26 cellular contexts compared by ENCODE assay signal in genomic region chr9:4042966-4043365, GRCh38.
"Had no signal": no experiment of that assay in that cellular context is flagged by ENCODE, and none has a peak within 500 bp of the region (broad histone marks: within the 10 kb centered on the region; RNA-seq: fewer than 3 reads in every experiment).

No MANE protein-coding gene starts in this region.

- H3K36me3 ChIP-seq: adrenal gland, breast epithelium, SJSA1 had no signal

- ATAC-seq: activated CD8-positive, alpha-beta T cell treated with anti-CD3 and anti-CD28 coated beads, Interleukin-2, amount 10 ng/mL, durations not matched to agents 7 days and 5 days; K562; PC-3; SK-N-SH treated with all-trans-retinoic acid at 6 μM for 48 hours; WTC11 had no signal

- DNase-seq: activated CD4-positive, alpha-beta T cell treated with anti-CD3 and anti-CD28 coated beads for 48 hours; activated CD4-positive, alpha-beta T cell treated with anti-CD3 and anti-CD28 coated beads, Interleukin-2, amount 50 U/mL, for 4 hours; activated CD4-positive, CD25-positive, alpha-beta regulatory T cell treated with anti-CD3 and anti-CD28 coated beads, Interleukin-2, amount 50 U/mL, for 72 hours; activated CD8-positive, alpha-beta memory T cell treated with anti-CD3 and anti-CD28 coated beads, Interleukin-2, amount 50 U/mL, for 48 hours; activated CD8-positive, alpha-beta T cell treated with anti-CD3 and anti-CD28 coated beads, Interleukin-2, amount 10 ng/mL, durations not matched to agents 7 days and 5 days; activated naive CD4-positive, alpha-beta T cell treated with anti-CD3 and anti-CD28 coated beads, Interleukin-2, amount 50 U/mL, for 16 hours; activated naive CD8-positive, alpha-beta T cell treated with anti-CD3 and anti-CD28 coated beads, Interleukin-2, amount 10 ng/mL, durations not matched to agents 7 days and 5 days; activated T-cell treated with anti-CD3 and anti-CD28 coated beads, Interleukin-2, amount 50 U/mL, for 1 hour; adrenal gland; anterior cingulate cortex; caudate nucleus; Karpas-422; MM.1S; NCI-H146; NCI-H187 treated with DMSO at 0.1 percent for 48 hours; NCI-H526; NCI-H774; PC-3; SHP77; SW 1271 had no signal

- H3K27ac ChIP-seq: adrenal gland, breast epithelium, SJSA1 had no signal

- H3K36me3 Mint-ChIP-seq: activated naive CD8-positive, alpha-beta T cell treated with anti-CD3 and anti-CD28 coated beads, Interleukin-2, amount 10 ng/mL, durations not matched to agents 7 days and 5 days; WTC11 had no signal

- H3K4me3 ChIP-seq: adrenal gland, breast epithelium, K562, SJSA1 had no signal

- H3K4me3 Mint-ChIP-seq: activated CD8-positive, alpha-beta T cell treated with anti-CD3 and anti-CD28 coated beads, Interleukin-2, amount 10 ng/mL, durations not matched to agents 7 days and 5 days; activated naive CD8-positive, alpha-beta T cell treated with anti-CD3 and anti-CD28 coated beads, Interleukin-2, amount 10 ng/mL, durations not matched to agents 7 days and 5 days; T-helper 2 cell treated with Interferon-gamma antibody and Interleukin-4, amounts not matched to agents 5 μg/mL and 100 μg/mL, for 36 hours; WTC11 had no signal

- H3K27me3 ChIP-seq: adrenal gland, breast epithelium, SJSA1 had no signal

- H3K9me3 ChIP-seq: adrenal gland, breast epithelium, SJSA1 had no signal

- H3K27ac Mint-ChIP-seq: activated CD8-positive, alpha-beta T cell treated with anti-CD3 and anti-CD28 coated beads, Interleukin-2, amount 10 ng/mL, durations not matched to agents 7 days and 5 days; activated naive CD8-positive, alpha-beta T cell treated with anti-CD3 and anti-CD28 coated beads, Interleukin-2, amount 10 ng/mL, durations not matched to agents 7 days and 5 days; T-helper 2 cell treated with Interferon-gamma antibody and Interleukin-4, amounts not matched to agents 5 μg/mL and 100 μg/mL, for 36 hours; WTC11 had no signal

- H3K9me3 Mint-ChIP-seq: WTC11 had no signal

- H3K4me1 ChIP-seq: adrenal gland, breast epithelium had no signal

- H3K4me1 Mint-ChIP-seq: activated naive CD8-positive, alpha-beta T cell treated with anti-CD3 and anti-CD28 coated beads, Interleukin-2, amount 10 ng/mL, durations not matched to agents 7 days and 5 days; WTC11 had no signal
